In the genomic region with DNA sequence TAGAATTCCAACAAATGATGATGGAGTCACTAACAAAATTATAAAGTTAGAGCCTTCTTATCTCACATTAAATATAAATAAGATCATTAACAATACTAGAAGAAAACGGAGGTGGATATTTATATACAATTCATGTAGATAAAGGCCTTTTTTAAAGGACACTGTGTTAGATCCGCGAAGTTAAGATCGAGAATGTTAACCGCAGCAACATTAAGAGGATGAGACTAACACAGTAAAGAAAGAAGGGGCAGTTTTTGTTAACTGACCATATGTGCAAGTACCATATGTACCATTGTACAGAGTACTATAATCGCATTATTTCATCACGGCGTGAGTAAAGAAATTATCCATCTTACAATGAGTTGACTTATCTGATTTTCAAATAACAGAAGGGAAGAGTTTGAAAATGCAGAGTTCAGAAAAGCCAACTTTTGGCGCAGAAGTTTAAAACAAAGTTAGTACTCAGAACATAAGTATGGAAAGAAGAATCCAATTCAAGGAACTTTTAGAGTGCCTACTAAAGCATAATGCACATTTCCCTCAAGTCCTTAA, we compare ENCODE assay signal across 8 cellular contexts. TPM values are rescaled to one million over a fixed set of nuclear protein-coding genes. Genes with fewer than 3 reads are reported as not detected.
DNase-seq lines count a peak whose midpoint lies in the region; ATAC-seq and TF ChIP-seq lines count a peak whose summit lies in the region.

No MANE protein-coding gene starts in this region.

- ATAC-seq in stimulated activated naive B cell treated with anti-CD40 and anti-IgM and Interleukin-4, amounts not matched to agents 10 μg/mL and 1 μg/mL and 100 μg/mL, for 72 hours (replicated peaks) = no peak
- no peak for ATAC-seq in foreskin keratinocyte

- peak overlapping the region; percentile 97 for H3K27ac ChIP-seq in WERI-Rb-1
- H3K27ac ChIP-seq in iPS-18a (ENCODE audit: low read length) = no peak overlapping the region
- no peak overlapping the region for H3K27ac ChIP-seq in foreskin keratinocyte

- peaks cover 4% of the 10 kb centered on the region for H3K4me1 ChIP-seq in iPS-18a (ENCODE audit: control insufficient read depth, low read depth, low read length)
- H3K4me1 ChIP-seq in foreskin keratinocyte = no peaks in the 10 kb centered on the region

- 0 out of 2 replicates have a peak, but pooled peaks cover 4% of the 10 kb centered on the region for H3K36me3 ChIP-seq in WERI-Rb-1
- H3K36me3 ChIP-seq in iPS-18a (ENCODE audit: control insufficient read depth, low read depth, low read length) = no peaks in the 10 kb centered on the region

- TF ChIP-seq CTCF in WERI-Rb-1 (IDR thresholded peaks at IDR 0.05; ENCODE audit: low read depth, low read length) (no peak), foreskin keratinocyte (conservative IDR thresholded peaks at IDR 0.05) (no peak)

- peak overlapping the region; percentile 95 to 98 for H3K4me3 Mint-ChIP-seq in stimulated activated naive B cell treated with anti-CD40 and anti-IgM and Interleukin-4, amounts not matched to agents 10 μg/mL and 1 μg/mL and 100 μg/mL, for 72 hours

- H3K9me3 ChIP-seq in WERI-Rb-1 (ENCODE audit: severe bottlenecking) = no peaks in the 10 kb centered on the region
- H3K9me3 ChIP-seq in iPS-18a (ENCODE audit: control insufficient read depth, low read depth, low read length) = no peaks in the 10 kb centered on the region

- peak overlapping the region; percentile 82 for H3K9ac ChIP-seq in iPS-18a (ENCODE audit: low read length)

- no peaks in the 10 kb centered on the region for H3K27me3 ChIP-seq in WERI-Rb-1 (ENCODE audit: insufficient read depth, low read depth, severe bottlenecking)
- H3K27me3 ChIP-seq in iPS-18a (ENCODE audit: control insufficient read depth, insufficient read depth, low read length) = no peaks in the 10 kb centered on the region
- H3K27me3 ChIP-seq in foreskin keratinocyte = no peaks in the 10 kb centered on the region

- peaks cover 6 to 9% of the 10 kb centered on the region in 2 donors for H3K9me3 Mint-ChIP-seq in stimulated activated naive B cell treated with anti-CD40 and anti-IgM and Interleukin-4, amounts not matched to agents 10 μg/mL and 1 μg/mL and 100 μg/mL, for 72 hours

- H3K4me3 ChIP-seq in WERI-Rb-1 (ENCODE audit: low read depth, low read length) (peak overlapping the region; percentile 71), iPS-18a (ENCODE audit: low read length) (peak overlapping the region; percentile 86)

- peaks cover 5 to 7% of the 10 kb centered on the region in 2 donors for H3K36me3 Mint-ChIP-seq in stimulated activated naive B cell treated with anti-CD40 and anti-IgM and Interleukin-4, amounts not matched to agents 10 μg/mL and 1 μg/mL and 100 μg/mL, for 72 hours

- no peaks in the 10 kb centered on the region for H3K27me3 Mint-ChIP-seq in stimulated activated naive B cell treated with anti-CD40 and anti-IgM and Interleukin-4, amounts not matched to agents 10 μg/mL and 1 μg/mL and 100 μg/mL, for 72 hours

- DNase-seq in NCI-H1092 treated with DMSO at 0.1 percent for 48 hours (lab: John Stamatoyannopoulos, UW) (peak; percentile 32), NCI-H1092 (lab: John Stamatoyannopoulos, UW) (no peak), WERI-Rb-1 (no peak), foreskin keratinocyte (no peak), H4 (ENCODE audit: low spot score) (no peak)
- DNase-seq in stimulated activated naive B cell treated with anti-CD40 and anti-IgM and Interleukin-4, amounts not matched to agents 10 μg/mL and 1 μg/mL and 100 μg/mL, for 72 hours = no peak
- no peak for DNase-seq in activated CD4-positive, alpha-beta T cell treated with anti-CD3 and anti-CD28 coated beads for 1 hour

- H3K27ac Mint-ChIP-seq in stimulated activated naive B cell treated with anti-CD40 and anti-IgM and Interleukin-4, amounts not matched to agents 10 μg/mL and 1 μg/mL and 100 μg/mL, for 72 hours = peak overlapping the region; percentile 98

- peaks cover 14 to 38% of the 10 kb centered on the region in 2 donors for H3K4me1 Mint-ChIP-seq in stimulated activated naive B cell treated with anti-CD40 and anti-IgM and Interleukin-4, amounts not matched to agents 10 μg/mL and 1 μg/mL and 100 μg/mL, for 72 hours

RNA-seq across cellular contexts. Expression of a gene that starts 1.4 kb away (rescaled TPM):
- total RNA-seq in foreskin keratinocyte = 14.4 and 15.2 TPM in 2 replicates
- polyA plus RNA-seq in foreskin keratinocyte = 4.2 and 4.7 TPM in 2 replicates
- total RNA-seq in H4 (2014; rRNA removed; shearing (Covaris generic)) = 7.9 and 8.7 TPM in 2 replicates
